17 cellular contexts compared by ENCODE assay signal in genomic region chr9:69637801-69638200, GRCh38. TPM values are rescaled to one million over a fixed set of nuclear protein-coding genes. Genes with fewer than 3 reads are reported as not detected.
DNase-seq lines count a peak whose midpoint lies in the region; FAIRE-seq and TF ChIP-seq lines count a peak whose summit lies in the region.
"Had no signal": no experiment of that assay in that cellular context is flagged by ENCODE, and none has a peak within 500 bp of the region (broad histone marks: within the 10 kb centered on the region; RNA-seq: fewer than 3 reads in every experiment).

No MANE protein-coding gene starts in this region.

- H3K27me3 ChIP-seq in adipocyte (replicated peaks; ENCODE audit: control insufficient read depth, insufficient read depth, low read length) = no peaks in the 10 kb centered on the region
- H3K27me3 ChIP-seq: esophagus muscularis mucosa, testis had no signal

- H3K4me1 ChIP-seq in adipocyte (ENCODE audit: control insufficient read depth, insufficient read depth, low read length) = peaks cover 8% of the 10 kb centered on the region
- H3K4me1 ChIP-seq: testis had no signal

- peaks cover 7% of the 10 kb centered on the region for H3K9me3 ChIP-seq in adipocyte (ENCODE audit: control insufficient read depth, low read length)
- H3K9me3 ChIP-seq: esophagus muscularis mucosa, testis had no signal

- DNase-seq in HCEC 1CT = peak; percentile 85
- peak; percentile 75 for DNase-seq in adipocyte (ENCODE audit: low read depth)
- peak; percentile 75 for DNase-seq in fibroblast of the aortic adventitia (ENCODE audit: low read depth)
- peak; percentile 15 for DNase-seq in retinal pigment epithelial cell (ENCODE audit: low read depth)
- DNase-seq in NCI-H1694 treated with DMSO at 0.1 percent for 48 hours (lab: John Stamatoyannopoulos, UW) = no peak
- no peak for DNase-seq in HTR-8/SVneo (ENCODE audit: insufficient read length, low spot score)
- no peak for DNase-seq in KG1 (lab: John Stamatoyannopoulos, UW)
- DNase-seq: activated CD4-positive, alpha-beta memory T cell treated with anti-CD3 and anti-CD28 coated beads for 36 hours; activated gamma-delta T cell treated with Interleukin-2 at 50 U/mL for 16 hours; cerebellar nuclear complex; COR-L47; kidney; MV-4-11; testis had no signal

- H3K36me3 ChIP-seq in adipocyte (ENCODE audit: control insufficient read depth, insufficient read depth, low read length, severe bottlenecking) = no peaks in the 10 kb centered on the region
- H3K36me3 ChIP-seq: esophagus muscularis mucosa had no signal

- no peak overlapping the region for H3K4me3 ChIP-seq in adipocyte (ENCODE audit: low read length)
- H3K4me3 ChIP-seq in fibroblast of the aortic adventitia (ENCODE audit: low read depth, low read length) = no peak overlapping the region
- no peak overlapping the region for H3K4me3 ChIP-seq in retinal pigment epithelial cell (ENCODE audit: low read length)
- H3K4me3 ChIP-seq: esophagus muscularis mucosa, testis had no signal

- TF ChIP-seq CTCF in fibroblast of the aortic adventitia (IDR thresholded peaks at IDR 0.05; ENCODE audit: insufficient read depth, low read length) = no peak
- no peak for TF ChIP-seq CTCF in retinal pigment epithelial cell (conservative IDR thresholded peaks at IDR 0.05; ENCODE audit: low read depth, low read length)

- no peak for FAIRE-seq in HTR-8/SVneo (lab: Jason Lieb, UNC)
- FAIRE-seq: H1, kidney, TTC549 had no signal

- peak overlapping the region; percentile 7 for H3K9ac ChIP-seq in adipocyte (ENCODE audit: low read length)

RNA-seq across cellular contexts. Expression of gene APBA1, which starts 34.4 kb away (rescaled TPM):
- total RNA-seq in fibroblast of the aortic adventitia (ENCODE audit: low replicate concordance) = 2.7 and 12.4 TPM in 2 replicates

Comparison
In these comparisons a context has a peak if more than half of its experiments do, and no peak if none do; other contexts are left out.
1. DNase-seq: peak in HCEC 1CT (single experiment), adipocyte (single experiment), fibroblast of the aortic adventitia (single experiment) and retinal pigment epithelial cell (single experiment); none in NCI-H1694 treated with DMSO at 0.1 percent for 48 hours (single experiment), HTR-8/SVneo (single experiment) and KG1 (single experiment).